In genomic region chr12:389138-390096, GRCh38 we compare ENCODE assay signal across 8 cellular contexts. TPM values are rescaled to one million over a fixed set of nuclear protein-coding genes. Genes with fewer than 3 reads are reported as not detected.
A peak's percentile ranks its signal among the peaks of the same experiment; 100 is the strongest.
DNase-seq lines count a peak whose midpoint lies in the region; ATAC-seq and TF ChIP-seq lines count a peak whose summit lies in the region.

Gene KDM5A (minus strand): TSS chr12:389320. CDS start chr12:389091, 229 bp downstream.

- peaks cover 0 to 7% (median under 1%) of the 10 kb centered on the region in 4 donors for H3K36me3 ChIP-seq in liver (ENCODE audit: control insufficient read depth in 4 of 4, insufficient read depth in 3 of 4, low read depth in 1 of 4, low read length in 3 of 4)

- DNase-seq in 8988T (peak; percentile 41), coronary artery (ENCODE audit: low spot score) (peak; percentile 94), DMS53 (lab: John Stamatoyannopoulos, UW) (no peak)
- DNase-seq in stimulated activated CD4-positive, alpha-beta T cell treated with anti-CD3 and anti-CD28 coated beads, Interleukin-4, amount 100 ng/mL, for 4 hours, result peak; percentile 80 to 85

- WGBS in liver, result 1% methylated on average over 53 of the region's 53 CpGs

- peak; percentile 86 for ATAC-seq in GM19043 (IDR thresholded peaks at IDR 0.05; ENCODE audit: low read depth, unreplicated experiment)
- ATAC-seq in HG03378 (IDR thresholded peaks at IDR 0.05; ENCODE audit: unreplicated experiment), result peak; percentile 71
- ATAC-seq in activated CD4-positive, CD25-positive, alpha-beta regulatory T cell treated with anti-CD3 and anti-CD28 coated beads, Interleukin-2, amount 50 U/mL, for 24 hours, result peak; percentile 94 to 99

- H3K27me3 ChIP-seq in liver (ENCODE audit: control insufficient read depth in 4 of 4, insufficient read depth in 4 of 4, low read length in 3 of 4), result no peaks in the 10 kb centered on the region

- TF ChIP-seq RAD21 in liver (IDR thresholded peaks at IDR 0.05), result no peak

- no peak for TF ChIP-seq CTCF in coronary artery (IDR thresholded peaks at IDR 0.05)
- TF ChIP-seq CTCF in liver (IDR thresholded peaks at IDR 0.05; ENCODE audit: low read depth, low read length, missing input control), result no peak

- peak within 1 kb of the TSS; percentile 83 to 92 for H3K27ac ChIP-seq in coronary artery
- peak within 1 kb of the TSS; percentile 99 for H3K27ac ChIP-seq in liver (ENCODE audit: low read depth in 1 of 2, low read length in 2 of 2)

- no peaks in the 10 kb centered on the region for H3K9me3 ChIP-seq in liver (ENCODE audit: control insufficient read depth in 4 of 4, low read length in 3 of 4)

- H3K4me1 ChIP-seq in liver (ENCODE audit: control insufficient read depth in 4 of 4, insufficient read depth in 4 of 4, low read length in 3 of 4), result peaks cover 0 to 39% (median 29%) of the 10 kb centered on the region in 4 donors

- H3K9ac ChIP-seq in liver (ENCODE audit: low read depth in 1 of 2, low read length in 2 of 2), result peak within 1 kb of the TSS; percentile 89 to 94

- H3K4me3 ChIP-seq in coronary artery (peak within 1 kb of the TSS; percentile 73), liver (ENCODE audit: low read depth in 1 of 3, low read length in 3 of 3) (peak within 1 kb of the TSS; percentile 90 to 98 (median 97))

TF ChIP-seq in liver, 16 proteins besides CTCF, POLR2A, EP300 and RAD21:
- TF ChIP-seq HNF4G (IDR thresholded peaks at IDR 0.05) (no peak), HNF4A (conservative IDR thresholded peaks at IDR 0.05) (peak; percentile 2 to 4), ATF3 (IDR thresholded peaks at IDR 0.05) (no peak), FOXA2 (IDR thresholded peaks at IDR 0.05) (no peak), ZBTB33 (IDR thresholded peaks at IDR 0.05) (peak; percentile 56), RXRA (IDR thresholded peaks at IDR 0.05) (peak; percentile 41 to 43), GABPA (IDR thresholded peaks at IDR 0.05 in 1 of 2, conservative IDR thresholded peaks at IDR 0.05 in 1 of 2) (peak; percentile 86 to 97), JUND (IDR thresholded peaks at IDR 0.05) (no peak), SP1 (IDR thresholded peaks at IDR 0.05) (peak; percentile 40), EGR1 (IDR thresholded peaks at IDR 0.05; ENCODE audit: low read depth in 2 of 2) (peak in 1 of 2 donors; percentile 10), YY1 (IDR thresholded peaks at IDR 0.05) (peak; percentile 79), NR2F2 (IDR thresholded peaks at IDR 0.05) (peak; percentile 88), FOXA1 (IDR thresholded peaks at IDR 0.05) (no peak), TAF1 (conservative IDR thresholded peaks at IDR 0.05) (peak; percentile 28)
- TF ChIP-seq, protein P1, sequence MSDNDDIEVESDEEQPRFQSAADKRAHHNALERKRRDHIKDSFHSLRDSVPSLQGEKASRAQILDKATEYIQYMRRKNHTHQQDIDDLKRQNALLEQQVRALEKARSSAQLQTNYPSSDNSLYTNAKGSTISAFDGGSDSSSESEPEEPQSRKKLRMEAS (IDR thresholded peaks at IDR 0.05), result peak; percentile 54
- TF ChIP-seq, protein P2, sequence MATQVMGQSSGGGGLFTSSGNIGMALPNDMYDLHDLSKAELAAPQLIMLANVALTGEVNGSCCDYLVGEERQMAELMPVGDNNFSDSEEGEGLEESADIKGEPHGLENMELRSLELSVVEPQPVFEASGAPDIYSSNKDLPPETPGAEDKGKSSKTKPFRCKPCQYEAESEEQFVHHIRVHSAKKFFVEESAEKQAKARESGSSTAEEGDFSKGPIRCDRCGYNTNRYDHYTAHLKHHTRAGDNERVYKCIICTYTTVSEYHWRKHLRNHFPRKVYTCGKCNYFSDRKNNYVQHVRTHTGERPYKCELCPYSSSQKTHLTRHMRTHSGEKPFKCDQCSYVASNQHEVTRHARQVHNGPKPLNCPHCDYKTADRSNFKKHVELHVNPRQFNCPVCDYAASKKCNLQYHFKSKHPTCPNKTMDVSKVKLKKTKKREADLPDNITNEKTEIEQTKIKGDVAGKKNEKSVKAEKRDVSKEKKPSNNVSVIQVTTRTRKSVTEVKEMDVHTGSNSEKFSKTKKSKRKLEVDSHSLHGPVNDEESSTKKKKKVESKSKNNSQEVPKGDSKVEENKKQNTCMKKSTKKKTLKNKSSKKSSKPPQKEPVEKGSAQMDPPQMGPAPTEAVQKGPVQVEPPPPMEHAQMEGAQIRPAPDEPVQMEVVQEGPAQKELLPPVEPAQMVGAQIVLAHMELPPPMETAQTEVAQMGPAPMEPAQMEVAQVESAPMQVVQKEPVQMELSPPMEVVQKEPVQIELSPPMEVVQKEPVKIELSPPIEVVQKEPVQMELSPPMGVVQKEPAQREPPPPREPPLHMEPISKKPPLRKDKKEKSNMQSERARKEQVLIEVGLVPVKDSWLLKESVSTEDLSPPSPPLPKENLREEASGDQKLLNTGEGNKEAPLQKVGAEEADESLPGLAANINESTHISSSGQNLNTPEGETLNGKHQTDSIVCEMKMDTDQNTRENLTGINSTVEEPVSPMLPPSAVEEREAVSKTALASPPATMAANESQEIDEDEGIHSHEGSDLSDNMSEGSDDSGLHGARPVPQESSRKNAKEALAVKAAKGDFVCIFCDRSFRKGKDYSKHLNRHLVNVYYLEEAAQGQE (IDR thresholded peaks at IDR 0.05), result no peak

RNA-seq across cellular contexts. Expression of gene KDM5A, which starts in this region (rescaled TPM):
- total RNA-seq in liver, result 10 to 100 TPM; 26.5 to 33.7 TPM
- 10 to 100 TPM in 1 of 2 donors, 1 to 10 TPM in 1; 7.2 to 20.7 TPM for polyA plus RNA-seq in liver
